8 cellular contexts compared by ENCODE assay signal in the genomic region with DNA sequence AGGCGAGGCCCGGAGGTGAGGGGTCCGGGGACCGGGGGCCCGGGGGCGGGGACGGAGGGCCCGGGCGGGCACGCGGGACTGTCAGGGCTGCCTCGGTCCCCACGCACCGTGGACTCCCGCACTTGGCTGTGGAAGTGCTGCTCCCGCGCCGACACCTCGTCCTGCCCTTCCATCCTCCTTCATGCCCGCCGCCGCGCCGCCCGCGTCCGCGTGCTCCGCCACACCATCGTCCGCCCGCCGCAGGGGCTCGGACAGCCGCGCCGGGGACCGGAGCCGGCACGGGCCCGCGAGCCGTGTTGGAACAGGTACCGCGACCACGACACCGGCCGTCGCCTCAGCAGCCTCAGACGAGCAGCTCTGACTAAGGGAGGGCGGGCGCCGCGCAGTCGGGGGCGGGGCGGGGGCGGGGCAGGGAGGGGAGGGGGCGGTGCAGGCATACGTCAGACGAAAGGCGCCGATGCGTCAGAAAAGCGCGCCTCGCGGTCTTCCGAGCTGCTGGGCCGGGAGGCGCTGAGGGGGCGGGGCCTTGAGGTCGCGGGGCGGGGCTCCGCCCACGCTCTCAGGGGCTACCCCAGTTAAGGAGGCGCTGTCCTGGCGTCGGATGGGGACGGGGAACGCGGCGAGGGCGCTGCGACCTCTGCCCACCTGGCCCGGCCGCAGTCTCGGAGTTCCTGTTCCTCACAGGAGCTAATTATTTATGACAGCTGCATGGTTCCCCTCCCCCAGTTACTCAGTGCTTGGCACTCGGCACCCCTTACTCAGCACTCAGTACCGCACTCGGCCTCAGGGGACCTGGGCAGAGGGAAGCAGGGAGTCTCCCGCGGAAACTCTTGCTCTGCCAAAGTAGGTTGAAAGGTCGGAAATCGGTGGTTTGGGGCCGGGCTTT. TPM values are rescaled to one million over a fixed set of nuclear protein-coding genes. Genes with fewer than 3 reads are reported as not detected.
DNase-seq lines count a peak whose midpoint lies in the region; ATAC-seq and TF ChIP-seq lines count a peak whose summit lies in the region.

A gene with protein sequence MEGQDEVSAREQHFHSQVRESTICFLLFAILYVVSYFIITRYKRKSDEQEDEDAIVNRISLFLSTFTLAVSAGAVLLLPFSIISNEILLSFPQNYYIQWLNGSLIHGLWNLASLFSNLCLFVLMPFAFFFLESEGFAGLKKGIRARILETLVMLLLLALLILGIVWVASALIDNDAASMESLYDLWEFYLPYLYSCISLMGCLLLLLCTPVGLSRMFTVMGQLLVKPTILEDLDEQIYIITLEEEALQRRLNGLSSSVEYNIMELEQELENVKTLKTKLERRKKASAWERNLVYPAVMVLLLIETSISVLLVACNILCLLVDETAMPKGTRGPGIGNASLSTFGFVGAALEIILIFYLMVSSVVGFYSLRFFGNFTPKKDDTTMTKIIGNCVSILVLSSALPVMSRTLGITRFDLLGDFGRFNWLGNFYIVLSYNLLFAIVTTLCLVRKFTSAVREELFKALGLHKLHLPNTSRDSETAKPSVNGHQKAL (minus strand): TSS at position 363 of the 886 bp plus-strand sequence. CDS start 190 bp downstream, at position 173.

- TF ChIP-seq POLR2A in GM15510 (IDR thresholded peaks at IDR 0.05; ENCODE audit: borderline replicate concordance, extremely low read depth, insufficient read length) (peak; percentile 88), uterus (IDR thresholded peaks at IDR 0.05) (peak; percentile 22 to 81)

- H3K9me3 ChIP-seq in T-helper 17 cell (ENCODE audit: control insufficient read depth, low read length, poor library complexity, severe bottlenecking) (no peaks in the 10 kb centered on the region), right atrium auricular region (no peaks in the 10 kb centered on the region), uterus (no peaks in the 10 kb centered on the region)

- H3K4me3 Mint-ChIP-seq in T-helper 17 cell: peak within 1 kb of the TSS; percentile 94

- peak within 1 kb of the TSS; percentile 85 for H3K27ac Mint-ChIP-seq in T-helper 17 cell

- H3K27me3 ChIP-seq in right atrium auricular region (no peaks in the 10 kb centered on the region), uterus (no peaks in the 10 kb centered on the region)

- no peaks in the 10 kb centered on the region for H3K36me3 Mint-ChIP-seq in T-helper 17 cell (ENCODE audit: low read depth)

- peak; percentile 57 to 60 for TF ChIP-seq CTCF in right atrium auricular region (IDR thresholded peaks at IDR 0.05)
- peak; percentile 25 to 85 (median 51) for TF ChIP-seq CTCF in uterus (IDR thresholded peaks at IDR 0.05)

- H3K4me1 Mint-ChIP-seq in T-helper 17 cell: peaks cover 28% of the 10 kb centered on the region

- H3K27ac ChIP-seq in angular gyrus (ENCODE audit: low read depth, low read length) (peak within 1 kb of the TSS; percentile 84), right atrium auricular region (peak within 1 kb of the TSS; percentile 96 to 98), uterus (peak within 1 kb of the TSS; percentile 84 to 93)

- no peaks in the 10 kb centered on the region for H3K27me3 Mint-ChIP-seq in T-helper 17 cell

- H3K36me3 ChIP-seq in right atrium auricular region (no peaks in the 10 kb centered on the region), uterus (no peaks in the 10 kb centered on the region)

- H3K4me1 ChIP-seq in right atrium auricular region (peaks cover 0 to 24% of the 10 kb centered on the region in 2 donors), uterus (peaks cover 0 to 6% of the 10 kb centered on the region in 2 donors)

- DNase-seq in NCI-H1694 treated with DMSO at 0.1 percent for 48 hours (lab: John Stamatoyannopoulos, UW): peak; percentile 93
- DNase-seq in T-helper 17 cell: peak; percentile 90 to 96 (median 94)
- peak; percentile 92 for DNase-seq in right atrium auricular region (ENCODE audit: low spot score)
- peak; percentile 83 for DNase-seq in pulmonary artery endothelial cell (ENCODE audit: low read depth, low spot score)
- DNase-seq in uterus: peak; percentile 92 to 96

- intact Hi-C loops in uterus (cut with DNase I; ENCODE audit: low total_unique reads): no loop called here

- H3K4me3 ChIP-seq in right atrium auricular region: peak within 1 kb of the TSS; percentile 74 to 92
- peak within 1 kb of the TSS; percentile 59 to 99 for H3K4me3 ChIP-seq in uterus

- ATAC-seq in HG02885 (IDR thresholded peaks at IDR 0.05; ENCODE audit: poor library complexity, unreplicated experiment): peak; percentile 82
- peak; percentile 86 for ATAC-seq in T-helper 17 cell

RNA-seq across cellular contexts. Expression of the gene that starts here (rescaled TPM):
- total RNA-seq in T-helper 17 cell (10 to 100 TPM; 47.3 to 53.0 TPM), right atrium auricular region (10 to 100 TPM; 32.4 to 33.7 TPM), pulmonary artery endothelial cell (69.9 and 100 TPM in 2 replicates), uterus (1,000 to 10,000 TPM in 1 of 4 donors, 100 to 1,000 TPM in 2, 10 to 100 TPM in 1; 54.4 to 1,378 (median 140) TPM)

Comparison
In these comparisons a context has a peak if more than half of its experiments do, and no peak if none do; other contexts are left out.
1. Peak in every context shown above with its lines: DNase-seq, ATAC-seq, H3K4me3 ChIP-seq and H3K27ac ChIP-seq.